In genomic region chr1:10867914-10868598, GRCh38 we compare ENCODE assay signal across 11 cellular contexts.
DNase-seq lines count a peak whose midpoint lies in the region; ATAC-seq, FAIRE-seq and TF ChIP-seq lines count a peak whose summit lies in the region.
"Had no signal": no experiment of that assay in that cellular context is flagged by ENCODE, and none has a peak within 500 bp of the region (broad histone marks: within the 10 kb centered on the region; RNA-seq: fewer than 3 reads in every experiment).

No MANE protein-coding gene starts in this region.

- peaks cover 13% of the 10 kb centered on the region for H3K4me1 Mint-ChIP-seq in T-helper 1 cell treated with Interleukin-12 subunit alpha and Interleukin-12 subunit beta and Interleukin-4 antibody, amounts not matched to agents 30 μg/mL and 1 μg/mL, for 36 hours (ENCODE audit: low read depth)
- H3K4me1 Mint-ChIP-seq in WTC11: peaks cover 37% of the 10 kb centered on the region

- CTCF ChIA-PET in WTC11 (lab: Charles Lee): interaction anchor here (0.5 to 2.5 kb wide), 8 partner anchors 40 to 354 kb away, joined by 3 to 7 read pairs (median 4); no protein-coding TSS in a partner anchor

- H3K4me3 Mint-ChIP-seq in T-helper 1 cell treated with Interleukin-12 subunit alpha and Interleukin-12 subunit beta and Interleukin-4 antibody, amounts not matched to agents 30 μg/mL and 1 μg/mL, for 36 hours: peak overlapping the region; percentile 49
- peak overlapping the region; percentile 56 for H3K4me3 Mint-ChIP-seq in WTC11

- no peak for FAIRE-seq in GM19239 (lab: Jason Lieb, UNC)

- DNase-seq in T-helper 1 cell (no peak), NCI-H2081 (lab: John Stamatoyannopoulos, UW) (peak; percentile 87 to 96), WTC11 (ENCODE audit: low spot score) (no peak), posterior cingulate gyrus (peak in 7 of 10 donors; percentile 18 to 91 (median 39)), Karpas-422 (no peak), GM19239 (ENCODE audit: insufficient read length, low spot score) (no peak)
- DNase-seq: activated CD8-positive, alpha-beta memory T cell treated with anti-CD3 and anti-CD28 coated beads, Interleukin-2, amount 50 U/mL, for 4 hours; central memory CD4-positive, alpha-beta T cell had no signal

- no peaks in the 10 kb centered on the region for H3K36me3 Mint-ChIP-seq in T-helper 1 cell treated with Interleukin-12 subunit alpha and Interleukin-12 subunit beta and Interleukin-4 antibody, amounts not matched to agents 30 μg/mL and 1 μg/mL, for 36 hours (ENCODE audit: low read depth)
- no peaks in the 10 kb centered on the region for H3K36me3 Mint-ChIP-seq in WTC11

- H3K4me1 ChIP-seq in Karpas-422 (ENCODE audit: low read length): peaks cover 4% of the 10 kb centered on the region; the same call in 1 of the 2 replicates

- H2AFZ ChIP-seq in Karpas-422 (ENCODE audit: low read length): no peak overlapping the region

- H3K9me3 ChIP-seq in Karpas-422 (ENCODE audit: low read length): no peaks in the 10 kb centered on the region

- TF ChIP-seq CTCF in WTC11 (IDR thresholded peaks at IDR 0.05): no peak

- no peak overlapping the region for H3K4me2 ChIP-seq in Karpas-422 (ENCODE audit: low read depth, low read length, poor library complexity, severe bottlenecking)

- no peak overlapping the region for H3K27ac Mint-ChIP-seq in T-helper 1 cell treated with Interleukin-12 subunit alpha and Interleukin-12 subunit beta and Interleukin-4 antibody, amounts not matched to agents 30 μg/mL and 1 μg/mL, for 36 hours
- H3K27ac Mint-ChIP-seq in WTC11: no peak overlapping the region

- intact Hi-C loops in posterior cingulate gyrus (cut with DNase I): loop anchor here (1.0 to 5.0 kb wide), 4 partner anchors 176 to 373 kb away; no protein-coding TSS in a partner anchor

- POLR2A ChIA-PET in WTC11 (lab: Charles Lee): no interaction called here

- no peaks in the 10 kb centered on the region for H3K9me2 ChIP-seq in Karpas-422 (replicated peaks; ENCODE audit: insufficient read depth, low read length)

- H3K27me3 ChIP-seq in Karpas-422 (ENCODE audit: low read length): no peaks in the 10 kb centered on the region

- H3K79me2 ChIP-seq in Karpas-422 (ENCODE audit: low read length): no peaks in the 10 kb centered on the region

- no peaks in the 10 kb centered on the region for H4K20me1 ChIP-seq in Karpas-422 (ENCODE audit: insufficient read depth, low read depth, low read length)

- no peak overlapping the region for H3K9ac ChIP-seq in Karpas-422 (ENCODE audit: low read length)

- no peak overlapping the region for H3K4me3 ChIP-seq in Karpas-422 (ENCODE audit: low read length)
- H3K4me3 ChIP-seq: lung had no signal

- ATAC-seq in WTC11: no peak
- no peak for ATAC-seq in HG02623 (IDR thresholded peaks at IDR 0.05; ENCODE audit: unreplicated experiment)

- H3K9me3 Mint-ChIP-seq in T-helper 1 cell treated with Interleukin-12 subunit alpha and Interleukin-12 subunit beta and Interleukin-4 antibody, amounts not matched to agents 30 μg/mL and 1 μg/mL, for 36 hours: no peaks in the 10 kb centered on the region
- H3K9me3 Mint-ChIP-seq in WTC11: no peaks in the 10 kb centered on the region

- H3K27ac ChIP-seq in Karpas-422 (ENCODE audit: low read length): no peak overlapping the region

- peaks cover 65% of the 10 kb centered on the region for H3K27me3 Mint-ChIP-seq in T-helper 1 cell treated with Interleukin-12 subunit alpha and Interleukin-12 subunit beta and Interleukin-4 antibody, amounts not matched to agents 30 μg/mL and 1 μg/mL, for 36 hours (ENCODE audit: low read depth)
- H3K27me3 Mint-ChIP-seq in WTC11 (ENCODE audit: low read depth): peaks cover 40% of the 10 kb centered on the region

- no peaks in the 10 kb centered on the region for H3K36me3 ChIP-seq in Karpas-422 (ENCODE audit: insufficient read depth, low read length)

TF ChIP-seq in WTC11, 78 proteins besides CTCF, POLR2A, EP300 and RAD21:
- TF ChIP-seq NFATC4 (CRISPR knock-in tag; IDR thresholded peaks at IDR 0.05): no peak
- TF ChIP-seq ETV6 (CRISPR knock-in tag; IDR thresholded peaks at IDR 0.05): no peak
- TF ChIP-seq E2F4 (CRISPR knock-in tag; IDR thresholded peaks at IDR 0.05; ENCODE audit: borderline replicate concordance, low read depth): no peak
- no peak for TF ChIP-seq FOXJ3 (CRISPR knock-in tag; IDR thresholded peaks at IDR 0.05; ENCODE audit: borderline replicate concordance)
- TF ChIP-seq HMGA2 (CRISPR knock-in tag; IDR thresholded peaks at IDR 0.05): no peak
- no peak for TF ChIP-seq GRHL2 (CRISPR knock-in tag; IDR thresholded peaks at IDR 0.05; ENCODE audit: insufficient replicate concordance, severe bottlenecking)
- TF ChIP-seq ZSCAN18 (CRISPR knock-in tag; IDR thresholded peaks at IDR 0.05): no peak
- TF ChIP-seq FOXP1 (CRISPR knock-in tag; IDR thresholded peaks at IDR 0.05; ENCODE audit: borderline replicate concordance): no peak
- TF ChIP-seq E2F5 (CRISPR knock-in tag; IDR thresholded peaks at IDR 0.05): no peak
- TF ChIP-seq ELF4 (CRISPR knock-in tag; IDR thresholded peaks at IDR 0.05; ENCODE audit: low read depth): no peak
- no peak for TF ChIP-seq TEAD4 (CRISPR knock-in tag; IDR thresholded peaks at IDR 0.05)
- no peak for TF ChIP-seq SP1 (CRISPR knock-in tag; conservative IDR thresholded peaks at IDR 0.05)
- no peak for TF ChIP-seq ZNF671 (CRISPR knock-in tag; IDR thresholded peaks at IDR 0.05)
TF ChIP-seq in WTC11: peak in this region for 0.

Comparison
In these comparisons a context has a peak if more than half of its experiments do, and no peak if none do; other contexts are left out.
1. DNase-seq: peak in NCI-H2081 (2 of 2) and posterior cingulate gyrus (7 of 10); none in T-helper 1 cell (0 of 5), WTC11 (single experiment), Karpas-422 (single experiment) and GM19239 (single experiment).